8 cellular contexts compared by ENCODE assay signal in the genomic region with DNA sequence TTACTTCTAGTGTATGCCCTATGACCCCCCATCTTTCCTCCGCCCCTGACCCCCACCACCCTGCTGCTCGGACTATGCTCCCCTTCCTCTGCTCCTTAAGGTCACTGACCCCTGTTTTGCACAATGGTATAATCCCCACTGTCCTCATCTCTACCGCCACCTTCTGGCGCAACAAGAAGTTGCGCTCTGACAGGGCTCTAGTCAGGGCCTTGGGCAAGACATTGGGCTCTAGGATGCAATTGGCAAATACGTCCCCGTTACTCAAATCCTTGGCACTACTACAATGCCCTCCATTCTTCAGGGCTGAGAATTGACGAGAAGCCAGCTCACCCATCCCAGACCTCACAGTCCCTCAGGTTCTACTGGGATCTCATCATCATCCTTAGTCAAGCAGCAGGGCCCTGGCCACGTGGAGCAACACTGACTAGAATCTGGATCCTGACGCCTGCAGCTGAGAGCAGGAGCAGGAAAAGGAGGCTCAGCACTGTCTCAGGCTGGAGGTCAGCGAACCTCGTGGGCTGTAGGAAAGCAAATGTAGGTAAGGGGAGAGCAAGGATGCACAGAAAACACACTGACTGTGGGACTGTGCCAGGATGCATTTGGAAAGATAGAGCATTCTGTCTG. TPM values are rescaled to one million over a fixed set of nuclear protein-coding genes. Genes with fewer than 3 reads are reported as not detected.
DNase-seq lines count a peak whose midpoint lies in the region; ATAC-seq, FAIRE-seq and TF ChIP-seq lines count a peak whose summit lies in the region.

No MANE protein-coding gene starts in this region.

- intact Hi-C loops in left ventricle myocardium inferior (cut with micrococcal nuclease) (no loop called here), upper lobe of right lung (cut with DNase I) (no loop called here)

- ATAC-seq in GM21381 (IDR thresholded peaks at IDR 0.05; ENCODE audit: unreplicated experiment) (peak; percentile 76), HG03558 (IDR thresholded peaks at IDR 0.05; ENCODE audit: extremely low read depth, unreplicated experiment) (peak; percentile 88), upper lobe of right lung (peak; percentile 45)

- H3K4me3 ChIP-seq in left ventricle myocardium inferior (no peak overlapping the region), upper lobe of right lung (no peak overlapping the region)

- H3K9me3 ChIP-seq in left ventricle myocardium inferior (replicated peaks) (no peaks in the 10 kb centered on the region), upper lobe of right lung (no peaks in the 10 kb centered on the region)

- H3K27me3 ChIP-seq in left ventricle myocardium inferior (ENCODE audit: low read depth): peaks cover 32% of the 10 kb centered on the region
- H3K27me3 ChIP-seq in upper lobe of right lung: no peaks in the 10 kb centered on the region

- H3K4me1 ChIP-seq in left ventricle myocardium inferior (no peaks in the 10 kb centered on the region), upper lobe of right lung (no peaks in the 10 kb centered on the region)

- TF ChIP-seq CTCF in GM12874 (IDR thresholded peaks at IDR 0.05; ENCODE audit: insufficient read depth, low read depth, low read length) (peak; percentile 76), left ventricle myocardium inferior (IDR thresholded peaks at IDR 0.05; ENCODE audit: borderline replicate concordance) (peak; percentile 28), upper lobe of right lung (IDR thresholded peaks at IDR 0.05) (peak; percentile 17)

- no peak for FAIRE-seq in RCC 7860 (lab: Jason Lieb, UNC)

- peak; percentile 53 to 54 for DNase-seq in activated CD4-positive, alpha-beta T cell treated with anti-CD3 and anti-CD28 coated beads, Interleukin-2, amount 50 U/mL, for 48 hours
- no peak for DNase-seq in left ventricle myocardium inferior
- no peak for DNase-seq in upper lobe of right lung
- DNase-seq in NCI-H2029 (lab: John Stamatoyannopoulos, UW): no peak
- DNase-seq in RCC 7860 (ENCODE audit: low spot score): no peak

- H3K36me3 ChIP-seq in left ventricle myocardium inferior: no peaks in the 10 kb centered on the region
- no peaks in the 10 kb centered on the region for H3K36me3 ChIP-seq in upper lobe of right lung

- H3K27ac ChIP-seq in left ventricle myocardium inferior (replicated peaks) (no peak overlapping the region), upper lobe of right lung (no peak overlapping the region)

RNA-seq across cellular contexts. Expression of gene LRIT2, which starts 10.6 kb away (rescaled TPM):
- total RNA-seq in left ventricle myocardium inferior (not detected), upper lobe of right lung (not detected)

RNA-seq across cellular contexts. Expression of gene CDHR1, which starts 20.4 kb away (rescaled TPM):
- 0.41 TPM for total RNA-seq in left ventricle myocardium inferior
- 0.35 TPM for total RNA-seq in upper lobe of right lung

RNA-seq across cellular contexts. Expression of gene LRIT1, which starts 26.6 kb away (rescaled TPM):
- total RNA-seq in left ventricle myocardium inferior (not detected), upper lobe of right lung (not detected)

RNA-seq across cellular contexts. Expression of gene RGR, which starts 30.1 kb away (rescaled TPM):
- 0.19 TPM for total RNA-seq in left ventricle myocardium inferior
- total RNA-seq in upper lobe of right lung: 0.41 TPM

RNA-seq across cellular contexts. Expression of gene GPR15LG, which starts 41.1 kb away (rescaled TPM):
- total RNA-seq in left ventricle myocardium inferior: not detected
- total RNA-seq in upper lobe of right lung: not detected

Comparison
In these comparisons a context has a peak if more than half of its experiments do, and no peak if none do; other contexts are left out.
1. CTCF ChIP-seq: peak in every context shown above with its lines; median percentile 76 in GM12874; 28 in left ventricle myocardium inferior; 17 in upper lobe of right lung.
2. DNase-seq: peak in activated CD4-positive, alpha-beta T cell treated with anti-CD3 and anti-CD28 coated beads, Interleukin-2, amount 50 U/mL, for 48 hours (2 of 2); none in left ventricle myocardium inferior (single experiment), upper lobe of right lung (single experiment), NCI-H2029 (single experiment) and RCC 7860 (single experiment).
3. Peak in every context shown above with its lines, with median percentiles within 50 percentile points of each other: ATAC-seq.